ENCODE assay signal across 20 cellular contexts in the genomic region with DNA sequence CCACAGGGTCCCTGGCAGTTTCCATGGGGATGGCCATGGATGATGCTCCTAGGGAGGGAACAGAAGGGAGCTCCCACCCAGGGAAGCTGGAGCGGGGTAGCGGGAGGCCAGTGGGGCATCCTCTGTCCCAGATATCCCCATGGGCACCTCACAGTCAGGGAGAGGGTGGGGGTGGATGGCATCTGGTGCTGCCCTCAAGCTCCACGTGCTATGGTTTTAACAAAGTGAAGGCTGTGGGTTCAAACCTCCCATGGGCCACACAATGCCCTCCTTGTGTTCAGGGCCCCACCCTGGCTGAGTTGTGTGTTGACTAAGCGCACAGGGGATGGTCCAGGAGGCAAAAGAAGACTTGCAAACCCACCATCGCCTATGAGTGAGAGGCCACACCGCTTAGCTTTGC.
"Had no signal": no experiment of that assay in that cellular context is flagged by ENCODE, and none has a peak within 500 bp of the region (broad histone marks: within the 10 kb centered on the region; RNA-seq: fewer than 3 reads in every experiment).

No MANE protein-coding gene starts in this region.

- ATAC-seq: activated CD8-positive, alpha-beta T cell treated with anti-CD3 and anti-CD28 coated beads, Interleukin-2, amount 10 ng/mL, durations not matched to agents 7 days and 5 days; body of pancreas; natural killer cell treated with Interleukin-12 subunit alpha and Interleukin-12 subunit beta and Interleukin-15 and Interleukin-18, amount 100 ng/mL, for 72 hours; stimulated activated naive B cell treated with anti-CD40 and anti-IgM and Interleukin-4, amounts not matched to agents 10 μg/mL and 1 μg/mL and 100 μg/mL, for 72 hours had no signal

- H2AFZ ChIP-seq: hepatocyte had no signal

- H3K36me3 ChIP-seq: right atrium auricular region, thyroid gland had no signal

- H3K4me3 ChIP-seq: body of pancreas, hepatocyte, right atrium auricular region, thyroid gland had no signal

- H3K4me1 ChIP-seq: body of pancreas, right atrium auricular region had no signal

- H3K79me2 ChIP-seq: hepatocyte had no signal

- H3K27me3 ChIP-seq: body of pancreas, right atrium auricular region, thyroid gland had no signal

- H3K4me2 ChIP-seq: hepatocyte had no signal

- H3K27ac ChIP-seq: body of pancreas, hepatocyte, right atrium auricular region, thyroid gland had no signal

- H3K27ac Mint-ChIP-seq: activated CD4-positive, alpha-beta T cell treated with anti-CD3 and anti-CD28 coated beads, Interleukin-2, amount 10 ng/mL, durations not matched to agents 24 days and 14 days; activated CD8-positive, alpha-beta T cell treated with anti-CD3 and anti-CD28 coated beads, Interleukin-2, amount 10 ng/mL, durations not matched to agents 7 days and 5 days; activated naive CD8-positive, alpha-beta T cell treated with anti-CD3 and anti-CD28 coated beads for 36 hours; dendritic cell treated with granulocyte-macrophage colony-stimulating factor and Interleukin-4, amounts not matched to agents 40 ng/mL and 50 ng/mL, for 4 days; natural killer cell treated with Interleukin-12 subunit alpha and Interleukin-12 subunit beta and Interleukin-15 and Interleukin-18, amount 100 ng/mL, for 72 hours; progenitor cell of endocrine pancreas; stimulated activated naive B cell treated with anti-CD40 and anti-IgM and Interleukin-4, amounts not matched to agents 10 μg/mL and 1 μg/mL and 100 μg/mL, for 72 hours; T-helper 2 cell treated with Interferon-gamma antibody and Interleukin-4, amounts not matched to agents 5 μg/mL and 100 μg/mL, for 36 hours had no signal

- H3K4me3 Mint-ChIP-seq: activated CD4-positive, alpha-beta T cell treated with anti-CD3 and anti-CD28 coated beads, Interleukin-2, amount 10 ng/mL, durations not matched to agents 24 days and 14 days; activated CD8-positive, alpha-beta T cell treated with anti-CD3 and anti-CD28 coated beads, Interleukin-2, amount 10 ng/mL, durations not matched to agents 7 days and 5 days; activated naive CD8-positive, alpha-beta T cell treated with anti-CD3 and anti-CD28 coated beads for 36 hours; central memory CD8-positive, alpha-beta T cell; dendritic cell treated with granulocyte-macrophage colony-stimulating factor and Interleukin-4, amounts not matched to agents 40 ng/mL and 50 ng/mL, for 4 days; natural killer cell treated with Interleukin-12 subunit alpha and Interleukin-12 subunit beta and Interleukin-15 and Interleukin-18, amount 100 ng/mL, for 72 hours; stimulated activated naive B cell treated with anti-CD40 and anti-IgM and Interleukin-4, amounts not matched to agents 10 μg/mL and 1 μg/mL and 100 μg/mL, for 72 hours; T-helper 2 cell treated with Interferon-gamma antibody and Interleukin-4, amounts not matched to agents 5 μg/mL and 100 μg/mL, for 36 hours had no signal

- H3K9me3 Mint-ChIP-seq: activated CD4-positive, alpha-beta T cell treated with anti-CD3 and anti-CD28 coated beads, Interleukin-2, amount 10 ng/mL, durations not matched to agents 24 days and 14 days; activated naive CD8-positive, alpha-beta T cell treated with anti-CD3 and anti-CD28 coated beads for 36 hours; central memory CD8-positive, alpha-beta T cell; dendritic cell treated with granulocyte-macrophage colony-stimulating factor and Interleukin-4, amounts not matched to agents 40 ng/mL and 50 ng/mL, for 4 days; natural killer cell treated with Interleukin-12 subunit alpha and Interleukin-12 subunit beta and Interleukin-15 and Interleukin-18, amount 100 ng/mL, for 72 hours; stimulated activated naive B cell treated with anti-CD40 and anti-IgM and Interleukin-4, amounts not matched to agents 10 μg/mL and 1 μg/mL and 100 μg/mL, for 72 hours; T-helper 2 cell treated with Interferon-gamma antibody and Interleukin-4, amounts not matched to agents 5 μg/mL and 100 μg/mL, for 36 hours had no signal

- DNase-seq: activated CD4-positive, alpha-beta T cell treated with anti-CD3 and anti-CD28 coated beads, Interleukin-2, amount 10 ng/mL, durations not matched to agents 24 days and 14 days; activated CD4-positive, CD25-positive, alpha-beta regulatory T cell; activated CD8-positive, alpha-beta T cell treated with anti-CD3 and anti-CD28 coated beads, Interleukin-2, amount 10 ng/mL, durations not matched to agents 7 days and 5 days; activated gamma-delta T cell treated with Interleukin-2 at 50 U/mL for 16 hours; activated naive CD8-positive, alpha-beta T cell treated with anti-CD3 and anti-CD28 coated beads for 36 hours; amygdala; body of pancreas; kidney; mesenchymal stem cell; stimulated activated CD4-positive, alpha-beta T cell treated with anti-CD3 and anti-CD28 coated beads, Interleukin-15, amount 100 ng/mL, for 24 hours; stimulated activated CD4-positive, alpha-beta T cell treated with anti-CD3 and anti-CD28 coated beads, Interleukin-4, amount 100 ng/mL, for 1 hour; stimulated activated naive B cell treated with anti-CD40 and anti-IgM and Interleukin-4, amounts not matched to agents 10 μg/mL and 1 μg/mL and 100 μg/mL, for 72 hours; thyroid gland had no signal

- H3K36me3 Mint-ChIP-seq: activated naive CD8-positive, alpha-beta T cell treated with anti-CD3 and anti-CD28 coated beads for 36 hours; natural killer cell treated with Interleukin-12 subunit alpha and Interleukin-12 subunit beta and Interleukin-15 and Interleukin-18, amount 100 ng/mL, for 72 hours; stimulated activated naive B cell treated with anti-CD40 and anti-IgM and Interleukin-4, amounts not matched to agents 10 μg/mL and 1 μg/mL and 100 μg/mL, for 72 hours had no signal

- H3K4me1 Mint-ChIP-seq: activated CD4-positive, alpha-beta T cell treated with anti-CD3 and anti-CD28 coated beads, Interleukin-2, amount 10 ng/mL, durations not matched to agents 24 days and 14 days; activated naive CD8-positive, alpha-beta T cell treated with anti-CD3 and anti-CD28 coated beads for 36 hours; central memory CD8-positive, alpha-beta T cell; stimulated activated naive B cell treated with anti-CD40 and anti-IgM and Interleukin-4, amounts not matched to agents 10 μg/mL and 1 μg/mL and 100 μg/mL, for 72 hours had no signal
